In genomic region chr13:40251343-40252032, GRCh38 we compare ENCODE assay signal across 14 cellular contexts.
DNase-seq lines count a peak whose midpoint lies in the region; ATAC-seq and TF ChIP-seq lines count a peak whose summit lies in the region.
"Had no signal": no experiment of that assay in that cellular context is flagged by ENCODE, and none has a peak within 500 bp of the region (broad histone marks: within the 10 kb centered on the region; RNA-seq: fewer than 3 reads in every experiment).

No MANE protein-coding gene starts in this region.

- peaks cover 20% of the 10 kb centered on the region for H3K9me3 Mint-ChIP-seq in T-helper 1 cell treated with Interleukin-12 subunit alpha and Interleukin-12 subunit beta and Interleukin-4 antibody, amounts not matched to agents 30 μg/mL and 1 μg/mL, for 36 hours

- no peaks in the 10 kb centered on the region for H4K20me1 ChIP-seq in GM23248 (ENCODE audit: insufficient read depth)

- peaks cover 22% of the 10 kb centered on the region for H3K4me1 Mint-ChIP-seq in T-helper 1 cell treated with Interleukin-12 subunit alpha and Interleukin-12 subunit beta and Interleukin-4 antibody, amounts not matched to agents 30 μg/mL and 1 μg/mL, for 36 hours (ENCODE audit: low read depth)

- H3K36me3 ChIP-seq in GM23248 (ENCODE audit: low read depth) (no peaks in the 10 kb centered on the region), esophagus muscularis mucosa (no peaks in the 10 kb centered on the region)
- H3K36me3 ChIP-seq: pancreas, upper lobe of right lung had no signal

- no peaks in the 10 kb centered on the region for H3K27me3 Mint-ChIP-seq in T-helper 1 cell treated with Interleukin-12 subunit alpha and Interleukin-12 subunit beta and Interleukin-4 antibody, amounts not matched to agents 30 μg/mL and 1 μg/mL, for 36 hours (ENCODE audit: low read depth)

- ATAC-seq in sciatic nerve (peak; percentile 71), HG02588 (IDR thresholded peaks at IDR 0.05; ENCODE audit: unreplicated experiment) (no peak), HG03196 (IDR thresholded peaks at IDR 0.05; ENCODE audit: unreplicated experiment) (no peak), GM21619 (IDR thresholded peaks at IDR 0.05; ENCODE audit: unreplicated experiment) (no peak)
- ATAC-seq: upper lobe of right lung had no signal

- DNase-seq in GM23248 (peak; percentile 54), esophagus muscularis mucosa (ENCODE audit: extremely low spot score) (no peak), sciatic nerve (ENCODE audit: low spot score) (no peak), erythroblast (lab: John Stamatoyannopoulos, UW) (no peak)
- DNase-seq: amygdala, COR-L47, OCI-M1, pancreas, upper lobe of right lung had no signal

- 0 out of 2 replicates have a peak, but pooled peaks cover 8% of the 10 kb centered on the region for H3K27me3 ChIP-seq in GM23248 (replicated peaks; ENCODE audit: insufficient read depth)
- H3K27me3 ChIP-seq in esophagus muscularis mucosa, result no peaks in the 10 kb centered on the region
- H3K27me3 ChIP-seq: pancreas, upper lobe of right lung had no signal

- H3K4me3 ChIP-seq in GM23248, result no peak overlapping the region
- no peak overlapping the region for H3K4me3 ChIP-seq in esophagus muscularis mucosa
- H3K4me3 ChIP-seq: pancreas, upper lobe of right lung had no signal

- no peak overlapping the region for H3K4me3 Mint-ChIP-seq in T-helper 1 cell treated with Interleukin-12 subunit alpha and Interleukin-12 subunit beta and Interleukin-4 antibody, amounts not matched to agents 30 μg/mL and 1 μg/mL, for 36 hours

- H2AFZ ChIP-seq in GM23248, result no peak overlapping the region

- H3K27ac ChIP-seq in GM23248 (no peak overlapping the region), esophagus muscularis mucosa (replicated peaks in 1 of 4) (peak overlapping the region in 3 of 4 donors; percentile 35 to 59 (median 35))
- H3K27ac ChIP-seq: epithelial cell of prostate, pancreas, upper lobe of right lung had no signal

- no peaks in the 10 kb centered on the region for H3K79me2 ChIP-seq in GM23248 (ENCODE audit: insufficient read depth)

- H3K36me3 Mint-ChIP-seq in T-helper 1 cell treated with Interleukin-12 subunit alpha and Interleukin-12 subunit beta and Interleukin-4 antibody, amounts not matched to agents 30 μg/mL and 1 μg/mL, for 36 hours (ENCODE audit: low read depth), result peaks cover 7% of the 10 kb centered on the region

- TF ChIP-seq POLR2A in esophagus muscularis mucosa (IDR thresholded peaks at IDR 0.05; ENCODE audit: low read depth) (no peak), erythroblast (IDR thresholded peaks at IDR 0.05; ENCODE audit: low read length) (no peak)

- no peaks in the 10 kb centered on the region for H3K9me3 ChIP-seq in GM23248 (ENCODE audit: low read depth)
- H3K9me3 ChIP-seq in esophagus muscularis mucosa, result peaks cover 0 to 4% (median 0%) of the 10 kb centered on the region in 4 donors
- H3K9me3 ChIP-seq: pancreas, upper lobe of right lung had no signal

- TF ChIP-seq CTCF in esophagus muscularis mucosa (IDR thresholded peaks at IDR 0.05), result no peak

- H3K4me1 ChIP-seq in GM23248 (ENCODE audit: insufficient read depth) (no peaks in the 10 kb centered on the region), esophagus muscularis mucosa (peaks cover 0 to 6% (median 3%) of the 10 kb centered on the region in 4 donors)
- H3K4me1 ChIP-seq: pancreas, upper lobe of right lung had no signal

- no peak overlapping the region for H3K9ac ChIP-seq in GM23248

- H3K4me2 ChIP-seq in GM23248 (ENCODE audit: unreplicated experiment), result no peak overlapping the region

- H3K9me2 ChIP-seq in GM23248 (ENCODE audit: insufficient read depth), result no peaks in the 10 kb centered on the region

- H3F3A ChIP-seq in GM23248 (ENCODE audit: insufficient read depth), result 0 out of 2 replicates have a peak, but pooled peaks cover 7% of the 10 kb centered on the region

- in situ Hi-C loops in GM23248 (cut with MboI), result no loop called here

- no peak for TF ChIP-seq EP300 in esophagus muscularis mucosa (IDR thresholded peaks at IDR 0.05)

- peak overlapping the region; percentile 49 for H3K27ac Mint-ChIP-seq in T-helper 1 cell treated with Interleukin-12 subunit alpha and Interleukin-12 subunit beta and Interleukin-4 antibody, amounts not matched to agents 30 μg/mL and 1 μg/mL, for 36 hours

- intact Hi-C loops in esophagus muscularis mucosa (cut with DNase I) (no loop called here), sciatic nerve (cut with DNase I) (no loop called here)

- 60 to 71% methylated on average over 1 of the region's 1 CpG for WGBS in GM23248 (ENCODE audit: low coverage in 1 of 2, low lambda C conversion rate in 2 of 2, missing lambda C conversion rate in 2 of 2), 2 experiments
- 94% methylated on average over 1 of the region's 1 CpG for WGBS in esophagus muscularis mucosa
